Comparison of ENCODE assay signal across 10 cellular contexts in genomic region chr12:71865166-71865713, GRCh38. TPM values are rescaled to one million over a fixed set of nuclear protein-coding genes. Genes with fewer than 3 reads are reported as not detected.
DNase-seq lines count a peak whose midpoint lies in the region; ATAC-seq, FAIRE-seq and TF ChIP-seq lines count a peak whose summit lies in the region.
"Had no signal": no experiment of that assay in that cellular context is flagged by ENCODE, and none has a peak within 500 bp of the region (broad histone marks: within the 10 kb centered on the region; RNA-seq: fewer than 3 reads in every experiment).

No MANE protein-coding gene starts in this region.

- peak overlapping the region; percentile 63 for H3K9ac ChIP-seq in GM23248

- in situ Hi-C loops in GM23248 (cut with MboI) (no loop called here), transverse colon (cut with MboI; ENCODE audit: low pct_ligation_motif_present in 1 of 4, low pct_unique_long_range_greater_than_20kb in 1 of 4, low sequenced_read_pairs in 3 of 4) (no loop called here)

- H3K27me3 Mint-ChIP-seq in activated T-cell treated with anti-CD3 and anti-CD28 coated beads, Interleukin-2, amount 50 U/mL, for 72 hours (ENCODE audit: low read depth), result no peaks in the 10 kb centered on the region

- no peak overlapping the region for H3K4me3 Mint-ChIP-seq in activated T-cell treated with anti-CD3 and anti-CD28 coated beads, Interleukin-2, amount 50 U/mL, for 72 hours

- FAIRE-seq in GM12891 (lab: Jason Lieb, UNC), result no peak
- FAIRE-seq: G401.6, pancreas had no signal

- peaks cover 95% of the 10 kb centered on the region for H3K79me2 ChIP-seq in GM23248 (ENCODE audit: insufficient read depth)

- H2AFZ ChIP-seq in GM23248, result peak overlapping the region; percentile 51

- H3K9me3 ChIP-seq in A673 (ENCODE audit: low read depth, low read length, poor library complexity, severe bottlenecking) (peaks cover 30% of the 10 kb centered on the region), GM23248 (ENCODE audit: low read depth) (no peaks in the 10 kb centered on the region), transverse colon (peaks cover 19 to 30% of the 10 kb centered on the region in 2 donors)
- H3K9me3 ChIP-seq: pancreas had no signal

- H3K4me3 ChIP-seq in A673 (ENCODE audit: low read depth, low read length, poor library complexity, severe bottlenecking) (no peak overlapping the region), GM23248 (peak overlapping the region; percentile 21; the same call in 1 of the 2 replicates), transverse colon (no peak overlapping the region)
- H3K4me3 ChIP-seq: pancreas had no signal

- peak; percentile 81 for DNase-seq in A673 (ENCODE audit: low spot score)
- peak; percentile 99 for DNase-seq in GM23248
- no peak for DNase-seq in activated T-cell treated with anti-CD3 and anti-CD28 coated beads, Interleukin-2, amount 50 U/mL, for 72 hours
- DNase-seq in iPS-NIHi11 (ENCODE audit: low spot score), result peak; percentile 6
- DNase-seq in transverse colon, result no peak
- no peak for DNase-seq in HPDE6-E6E7 (ENCODE audit: extremely low spot score)
- no peak for DNase-seq in GM12891 (ENCODE audit: insufficient read length, low spot score)
- DNase-seq: pancreas had no signal

- no peak for TF ChIP-seq EP300 in transverse colon (IDR thresholded peaks at IDR 0.05; ENCODE audit: low read depth)

- BruUV-seq in A673 (replicated peaks; lab: Mats Ljungman, UMichigan), result no TSS peak

- H3K4me1 ChIP-seq in A673 (ENCODE audit: insufficient read depth, low read length, poor library complexity, severe bottlenecking) (peaks cover 52% of the 10 kb centered on the region), GM23248 (ENCODE audit: insufficient read depth) (peaks cover 22% of the 10 kb centered on the region), transverse colon (peaks cover 0 to 27% (median 3%) of the 10 kb centered on the region in 4 donors)
- H3K4me1 ChIP-seq: pancreas had no signal

- no peak for TF ChIP-seq POLR2A in transverse colon (IDR thresholded peaks at IDR 0.05)
- no peak for TF ChIP-seq POLR2A in GM12891 (IDR thresholded peaks at IDR 0.05; ENCODE audit: low read depth, low read length)

- H3K9me2 ChIP-seq in GM23248 (ENCODE audit: insufficient read depth), result no peaks in the 10 kb centered on the region

- peak; percentile 36 to 60 for ATAC-seq in activated T-cell treated with anti-CD3 and anti-CD28 coated beads, Interleukin-2, amount 50 U/mL, for 72 hours (replicated peaks in 1 of 2)
- ATAC-seq in HG03565 (IDR thresholded peaks at IDR 0.05; ENCODE audit: unreplicated experiment), result no peak

- POLR2A ChIA-PET in A673 (lab: Charles Lee; ENCODE audit: low non-redundant PET), result interaction anchor here (0.6 kb wide), 1 partner anchor 68 kb away, joined by 4 read pairs; no protein-coding TSS in a partner anchor

- H3K27ac Mint-ChIP-seq in activated T-cell treated with anti-CD3 and anti-CD28 coated beads, Interleukin-2, amount 50 U/mL, for 72 hours, result no peak overlapping the region

- H3K4me1 Mint-ChIP-seq in activated T-cell treated with anti-CD3 and anti-CD28 coated beads, Interleukin-2, amount 50 U/mL, for 72 hours (ENCODE audit: low read depth), result peaks cover 56% of the 10 kb centered on the region

- H3K9me3 Mint-ChIP-seq in activated T-cell treated with anti-CD3 and anti-CD28 coated beads, Interleukin-2, amount 50 U/mL, for 72 hours, result peaks cover 4 to 9% of the 10 kb centered on the region in 2 donors

- peaks cover 27% of the 10 kb centered on the region for H3F3A ChIP-seq in GM23248 (ENCODE audit: insufficient read depth)

- no peak for TF ChIP-seq CTCF in A673 (conservative IDR thresholded peaks at IDR 0.05; ENCODE audit: low read depth, low read length)
- TF ChIP-seq CTCF in transverse colon (IDR thresholded peaks at IDR 0.05), result no peak

- WGBS in GM23248 (ENCODE audit: low coverage in 1 of 2, low lambda C conversion rate in 2 of 2, missing lambda C conversion rate in 2 of 2), 2 experiments, result 0% methylated on average over 2 of the region's 2 CpGs
- WGBS in transverse colon (ENCODE audit: low coverage in 1 of 2), 2 donors, result 50 to 90% methylated on average over 1 to 2 of the region's 2 CpGs

- CTCF ChIA-PET in A673 (lab: Charles Lee), result interaction anchor here (0.5 to 0.9 kb wide), 3 partner anchors 12 to 314 kb away, joined by 3 to 5 read pairs (median 4); no protein-coding TSS in a partner anchor

- 0 out of 2 replicates have a peak, but pooled peaks cover 7% of the 10 kb centered on the region for H4K20me1 ChIP-seq in GM23248 (ENCODE audit: insufficient read depth)

- intact Hi-C loops in A673 (cut with micrococcal nuclease; ENCODE audit: unreplicated experiment) (no loop called here), transverse colon (cut with DNase I; ENCODE audit: low total_unique reads) (no loop called here)

- no peaks in the 10 kb centered on the region for H3K27me3 ChIP-seq in A673 (replicated peaks; ENCODE audit: insufficient read depth, low read depth, low read length, poor library complexity)
- H3K27me3 ChIP-seq in GM23248 (replicated peaks; ENCODE audit: insufficient read depth), result no peaks in the 10 kb centered on the region
- no peaks in the 10 kb centered on the region for H3K27me3 ChIP-seq in transverse colon
- H3K27me3 ChIP-seq: pancreas had no signal

- peak overlapping the region; percentile 66 for H3K4me2 ChIP-seq in GM23248 (ENCODE audit: unreplicated experiment)

- H3K27ac ChIP-seq in A673 (ENCODE audit: low read depth, low read length, poor library complexity, severe bottlenecking), result peak overlapping the region; percentile 69
- H3K27ac ChIP-seq in GM23248, result peak overlapping the region; percentile 93
- H3K27ac ChIP-seq in transverse colon, result no peak overlapping the region
- H3K27ac ChIP-seq: pancreas had no signal

- peaks cover 20 to 30% of the 10 kb centered on the region in 2 donors for H3K36me3 Mint-ChIP-seq in activated T-cell treated with anti-CD3 and anti-CD28 coated beads, Interleukin-2, amount 50 U/mL, for 72 hours (ENCODE audit: insufficient read depth in 2 of 2)

- H3K36me3 ChIP-seq in A673 (ENCODE audit: insufficient read depth, low read length, poor library complexity, severe bottlenecking) (peaks cover 20% of the 10 kb centered on the region), GM23248 (ENCODE audit: low read depth) (peaks cover 5% of the 10 kb centered on the region), transverse colon (peaks cover 0 to 14% (median 6%) of the 10 kb centered on the region in 4 donors)
- H3K36me3 ChIP-seq: pancreas had no signal

TF ChIP-seq in GM12891, 5 proteins besides CTCF, POLR2A, EP300 and RAD21:
- TF ChIP-seq TAF1 (IDR thresholded peaks at IDR 0.05; ENCODE audit: low read depth, low read length) (no peak), POLR2AphosphoS5 (IDR thresholded peaks at IDR 0.05; ENCODE audit: low read depth, low read length) (no peak), PAX5 (IDR thresholded peaks at IDR 0.05; ENCODE audit: insufficient read depth, low read length, severe bottlenecking) (no peak), POU2F2 (IDR thresholded peaks at IDR 0.05; ENCODE audit: low read depth, low read length) (no peak), SPI1 (IDR thresholded peaks at IDR 0.05; ENCODE audit: low read depth, low read length) (no peak)

RNA-seq across cellular contexts. Expression of gene TBC1D15, which starts 25.7 kb away (rescaled TPM):
- total RNA-seq in A673 (2021) (138 and 160 TPM in 2 replicates), transverse colon (10 to 100 TPM in 3 of 4 donors, 1 to 10 TPM in 1; 5.6 to 42.1 (median 31.1) TPM)
- 13.4 and 14.7 TPM in 2 replicates for total RNA-seq in GM23248 (2014; rRNA removed; shearing (Covaris generic))
- 28.8 and 30.2 TPM in 2 replicates for polyA plus RNA-seq in GM23248 (2016; fragmentation: Nextera tagmentation; extraction: Ambion mirVana)
- 10 to 100 TPM; 78.5 to 81.2 TPM for total RNA-seq in activated T-cell treated with anti-CD3 and anti-CD28 coated beads, Interleukin-2, amount 50 U/mL, for 72 hours
- polyA plus RNA-seq in GM12891 (2012; ENCODE audit: low read depth, missing spikeins), result 14.3 TPM

Comparison
In these comparisons a context has a peak if more than half of its experiments do, and no peak if none do; other contexts are left out.
1. DNase-seq: peak in A673 (single experiment), GM23248 (single experiment) and iPS-NIHi11 (single experiment); none in activated T-cell treated with anti-CD3 and anti-CD28 coated beads, Interleukin-2, amount 50 U/mL, for 72 hours (0 of 2), transverse colon (single experiment), HPDE6-E6E7 (single experiment) and GM12891 (single experiment).
2. H3K27ac ChIP-seq: peak in A673 (single experiment) and GM23248 (single experiment); none in transverse colon (0 of 4).